18 cellular contexts compared by ENCODE assay signal in genomic region chr3:159340877-159341500, GRCh38.
A peak's percentile ranks its signal among the peaks of the same experiment; 100 is the strongest.
DNase-seq lines count a peak whose midpoint lies in the region; ATAC-seq, FAIRE-seq and TF ChIP-seq lines count a peak whose summit lies in the region.
"Had no signal": no experiment of that assay in that cellular context is flagged by ENCODE, and none has a peak within 500 bp of the region (broad histone marks: within the 10 kb centered on the region; RNA-seq: fewer than 3 reads in every experiment).

No MANE protein-coding gene starts in this region.

- no peaks in the 10 kb centered on the region for H3K4me1 Mint-ChIP-seq in astrocyte (ENCODE audit: low read depth, unreplicated experiment)

- H3K4me3 ChIP-seq in right cardiac atrium (ENCODE audit: low read length) (no peak overlapping the region), astrocyte (ENCODE audit: insufficient read depth, low read depth, low read length) (no peak overlapping the region), fibroblast of the aortic adventitia (ENCODE audit: low read depth, low read length) (no peak overlapping the region)

- WGBS in right cardiac atrium = 35% methylated on average over 3 of the region's 3 CpGs

- no peaks in the 10 kb centered on the region for H3K79me2 ChIP-seq in astrocyte (ENCODE audit: insufficient read depth, low read length)

- no peak overlapping the region for H3K4me3 Mint-ChIP-seq in astrocyte (ENCODE audit: unreplicated experiment)
- H3K4me3 Mint-ChIP-seq: CD4-positive, alpha-beta T cell had no signal

- H3K27me3 ChIP-seq in right cardiac atrium (ENCODE audit: control insufficient read depth, insufficient read depth) (no peaks in the 10 kb centered on the region), astrocyte (ENCODE audit: insufficient read depth, low read length) (no peaks in the 10 kb centered on the region)
- H3K27me3 ChIP-seq: BE2C had no signal

- H3K9me3 ChIP-seq in right cardiac atrium (ENCODE audit: control insufficient read depth, low read length) (no peaks in the 10 kb centered on the region), astrocyte (ENCODE audit: insufficient read depth, low read depth, low read length) (no peaks in the 10 kb centered on the region)
- H3K9me3 ChIP-seq: BE2C, Caco-2 had no signal

- no peaks in the 10 kb centered on the region for H3K27me3 Mint-ChIP-seq in astrocyte (ENCODE audit: low read depth, unreplicated experiment)
- H3K27me3 Mint-ChIP-seq: CD4-positive, alpha-beta T cell had no signal

- H3K27ac Mint-ChIP-seq in astrocyte (ENCODE audit: unreplicated experiment) = no peak overlapping the region
- H3K27ac Mint-ChIP-seq: CD4-positive, alpha-beta T cell had no signal

- no peak for DNase-seq in left ventricle myocardium superior
- no peak for DNase-seq in right cardiac atrium
- DNase-seq in astrocyte (ENCODE audit: low read depth) = peak; percentile 6
- DNase-seq in fibroblast of the aortic adventitia (ENCODE audit: low read depth) = peak; percentile 16
- no peak for DNase-seq in H4 (ENCODE audit: low spot score)
- DNase-seq in NCI-H774 (lab: John Stamatoyannopoulos, UW) = no peak
- DNase-seq in T-helper 1 cell = no peak
- DNase-seq: BE2C; Caco-2; CD4-positive, alpha-beta T cell; HCEC 1CT; Kasumi-1; NCI-H1092 treated with DMSO at 0.1 percent for 48 hours; NCI-H146; NCI-H2029 treated with DMSO at 0.1 percent for 48 hours; NCI-H510A treated with DMSO at 0.1 percent for 48 hours; PC-3 had no signal

- intact Hi-C loops in left ventricle myocardium superior (cut with micrococcal nuclease) (no loop called here), right cardiac atrium (cut with DNase I) (no loop called here)

- TF ChIP-seq CTCF in astrocyte (IDR thresholded peaks at IDR 0.05; ENCODE audit: insufficient read depth, low read depth, low read length) (no peak), fibroblast of the aortic adventitia (IDR thresholded peaks at IDR 0.05; ENCODE audit: insufficient read depth, low read length) (no peak)

- no peaks in the 10 kb centered on the region for H3K36me3 Mint-ChIP-seq in astrocyte (ENCODE audit: low read depth, unreplicated experiment)

- H3K9me3 Mint-ChIP-seq in astrocyte (ENCODE audit: unreplicated experiment) = peaks cover 3% of the 10 kb centered on the region

- ATAC-seq in left ventricle myocardium superior (peak; percentile 30), right cardiac atrium (no peak)
- ATAC-seq: PC-3 had no signal

- H4K20me1 ChIP-seq in astrocyte (ENCODE audit: insufficient read depth, low read length) = no peaks in the 10 kb centered on the region

- H3K27ac ChIP-seq in right cardiac atrium (ENCODE audit: low read length) (no peak overlapping the region), astrocyte (ENCODE audit: low read depth, low read length) (no peak overlapping the region)
- H3K27ac ChIP-seq: RWPE1 had no signal

- H3K36me3 ChIP-seq in astrocyte (ENCODE audit: insufficient read depth, low read length) = no peaks in the 10 kb centered on the region
- H3K36me3 ChIP-seq: BE2C had no signal

- no peak overlapping the region for H3K4me2 ChIP-seq in astrocyte (ENCODE audit: low read length)

- H2AFZ ChIP-seq in astrocyte (ENCODE audit: low read depth, low read length) = no peak overlapping the region

- H3K4me1 ChIP-seq in right cardiac atrium (ENCODE audit: control insufficient read depth, insufficient read depth, low read length) = no peaks in the 10 kb centered on the region
- no peaks in the 10 kb centered on the region for H3K4me1 ChIP-seq in astrocyte (ENCODE audit: insufficient read depth, low read length)
- H3K4me1 ChIP-seq: BE2C, Caco-2 had no signal

- no peak overlapping the region for H3K9ac ChIP-seq in astrocyte (ENCODE audit: low read length)

- FAIRE-seq in astrocyte (lab: Jason Lieb, UNC) = no peak

Comparison
In these comparisons a context has a peak if more than half of its experiments do, and no peak if none do; other contexts are left out.
1. DNase-seq: peak in astrocyte (single experiment) and fibroblast of the aortic adventitia (single experiment); none in left ventricle myocardium superior (single experiment), right cardiac atrium (0 of 3), H4 (single experiment), NCI-H774 (single experiment) and T-helper 1 cell (0 of 5).